8 cellular contexts compared by ENCODE assay signal in the genomic region with DNA sequence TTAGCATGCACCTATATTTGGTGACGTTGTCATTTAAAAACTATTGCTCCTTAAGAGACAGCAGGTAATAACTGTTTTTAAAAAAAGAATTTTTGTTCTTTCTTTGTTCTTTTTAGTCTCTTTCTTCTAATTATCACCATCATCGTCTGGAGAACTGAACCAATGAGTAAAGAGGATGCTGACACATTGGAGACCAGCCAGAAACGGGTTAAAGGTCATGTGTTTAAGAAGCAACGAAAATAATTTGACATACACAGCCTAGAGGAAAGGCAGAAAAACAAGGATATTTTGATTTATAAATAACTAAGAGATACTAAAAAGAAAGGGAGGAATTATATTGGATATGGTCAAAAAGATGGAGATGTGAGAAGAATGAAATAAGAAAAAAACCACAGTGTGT.
"Had no signal": no experiment of that assay in that cellular context is flagged by ENCODE, and none has a peak within 500 bp of the region (broad histone marks: within the 10 kb centered on the region; RNA-seq: fewer than 3 reads in every experiment).

No MANE protein-coding gene starts in this region.

- DNase-seq: IMR-90, KBM-7, KG1 had no signal

- H3K4me2 ChIP-seq: KMS-11 had no signal

- ATAC-seq: HepG2, K562 had no signal

- FAIRE-seq: HepG2, HTR-8/SVneo, K562 had no signal

- H3K4me3 ChIP-seq: K562 had no signal

- H3K27ac ChIP-seq: HL-60, KMS-11 had no signal

- H3K9ac ChIP-seq: KMS-11 had no signal
